Comparison of ENCODE assay signal across 24 cellular contexts in genomic region chr22:48754611-48755331, GRCh38.
A peak's percentile ranks its signal among the peaks of the same experiment; 100 is the strongest.
DNase-seq lines count a peak whose midpoint lies in the region; ATAC-seq and TF ChIP-seq lines count a peak whose summit lies in the region.
"Had no signal": no experiment of that assay in that cellular context is flagged by ENCODE, and none has a peak within 500 bp of the region (broad histone marks: within the 10 kb centered on the region; RNA-seq: fewer than 3 reads in every experiment).

No MANE protein-coding gene starts in this region.

- ATAC-seq in HG02885 (IDR thresholded peaks at IDR 0.05; ENCODE audit: poor library complexity, unreplicated experiment) = no peak
- ATAC-seq: activated naive CD4-positive, alpha-beta T cell treated with anti-CD3 and anti-CD28 coated beads, Interleukin-2, amount 50 U/mL, for 72 hours; activated T-cell treated with anti-CD3 and anti-CD28 coated beads, Interleukin-2, amount 50 U/mL, for 4 hours; CD8-positive, alpha-beta T cell; effector memory CD8-positive, alpha-beta T cell; GM23338; left colon had no signal

- DNase-seq in stimulated activated CD4-positive, alpha-beta T cell treated with anti-CD3 and anti-CD28 coated beads, Interleukin-4, amount 100 ng/mL, for 24 hours = peak; percentile 1
- DNase-seq in stimulated activated CD4-positive, alpha-beta T cell treated with anti-CD3 and anti-CD28 coated beads, Interleukin-2, amount 100 ng/mL, for 48 hours = no peak
- DNase-seq in coronary artery (ENCODE audit: low spot score) (peak; percentile 59), neural crest cell (ENCODE audit: low read depth, low spot score) (peak; percentile 0), ureter (ENCODE audit: low spot score) (peak; percentile 31), cerebellum (ENCODE audit: low spot score) (no peak)
- DNase-seq in stimulated activated CD4-positive, alpha-beta T cell treated with anti-CD3 and anti-CD28 coated beads, Interleukin-4, amount 100 ng/mL, for 1 hour = no peak
- DNase-seq: activated CD4-positive, alpha-beta T cell treated with anti-CD3 and anti-CD28 coated beads, Interleukin-2, amount 50 U/mL, for 4 hours; activated T-cell treated with anti-CD3 and anti-CD28 coated beads, Interleukin-2, amount 50 U/mL, for 4 hours; DMS53; effector memory CD8-positive, alpha-beta T cell; left colon; MV-4-11; NCI-H187; NCI-H2227 treated with DMSO at 0.1 percent for 48 hours; NCI-H82; transverse colon had no signal

- H3K4me1 Mint-ChIP-seq in neural crest cell = peaks cover 5% of the 10 kb centered on the region
- H3K4me1 Mint-ChIP-seq: GM23338 had no signal

- H3K4me3 Mint-ChIP-seq in neural crest cell = no peak overlapping the region
- H3K4me3 Mint-ChIP-seq: activated T-cell treated with anti-CD3 and anti-CD28 coated beads, Interleukin-2, amount 50 U/mL, for 4 hours; CD8-positive, alpha-beta T cell; effector memory CD8-positive, alpha-beta T cell; GM23338; T-helper 1 cell treated with Interleukin-12 subunit alpha and Interleukin-12 subunit beta and Interleukin-4 antibody, amounts not matched to agents 30 μg/mL and 1 μg/mL, for 36 hours had no signal

- no peaks in the 10 kb centered on the region for H3K9me3 Mint-ChIP-seq in neural crest cell
- H3K9me3 Mint-ChIP-seq: activated naive CD4-positive, alpha-beta T cell treated with anti-CD3 and anti-CD28 coated beads, Interleukin-2, amount 50 U/mL, for 72 hours; activated T-cell treated with anti-CD3 and anti-CD28 coated beads, Interleukin-2, amount 50 U/mL, for 4 hours; CD8-positive, alpha-beta T cell; effector memory CD8-positive, alpha-beta T cell; GM23338; T-helper 1 cell treated with Interleukin-12 subunit alpha and Interleukin-12 subunit beta and Interleukin-4 antibody, amounts not matched to agents 30 μg/mL and 1 μg/mL, for 36 hours had no signal

- H3K27me3 Mint-ChIP-seq in neural crest cell (ENCODE audit: low read depth) = peaks cover 3% of the 10 kb centered on the region

- no peak overlapping the region for H3K27ac ChIP-seq in coronary artery
- H3K27ac ChIP-seq: ascending aorta, SJSA1, transverse colon had no signal

- peaks cover 2% of the 10 kb centered on the region for H3K36me3 Mint-ChIP-seq in neural crest cell (ENCODE audit: low read depth)
- H3K36me3 Mint-ChIP-seq: activated naive CD4-positive, alpha-beta T cell treated with anti-CD3 and anti-CD28 coated beads, Interleukin-2, amount 50 U/mL, for 72 hours; CD8-positive, alpha-beta T cell had no signal

- H3K27ac Mint-ChIP-seq in neural crest cell (ENCODE audit: unreplicated experiment) = no peak overlapping the region
- H3K27ac Mint-ChIP-seq: activated naive CD4-positive, alpha-beta T cell treated with anti-CD3 and anti-CD28 coated beads, Interleukin-2, amount 50 U/mL, for 72 hours; CD8-positive, alpha-beta T cell; effector memory CD8-positive, alpha-beta T cell; GM23338; T-helper 1 cell treated with Interleukin-12 subunit alpha and Interleukin-12 subunit beta and Interleukin-4 antibody, amounts not matched to agents 30 μg/mL and 1 μg/mL, for 36 hours had no signal

- no peak overlapping the region for H3K4me3 ChIP-seq in coronary artery
- H3K4me3 ChIP-seq: ascending aorta, GM23338, SJSA1, transverse colon had no signal

- TF ChIP-seq CTCF in coronary artery (IDR thresholded peaks at IDR 0.05) = no peak
- no peak for TF ChIP-seq CTCF in neural crest cell (conservative IDR thresholded peaks at IDR 0.05)

Comparison
In these comparisons a context has a peak if more than half of its experiments do, and no peak if none do; other contexts are left out.
1. DNase-seq: peak in stimulated activated CD4-positive, alpha-beta T cell treated with anti-CD3 and anti-CD28 coated beads, Interleukin-4, amount 100 ng/mL, for 24 hours (single experiment), coronary artery (single experiment), neural crest cell (single experiment) and ureter (single experiment); none in stimulated activated CD4-positive, alpha-beta T cell treated with anti-CD3 and anti-CD28 coated beads, Interleukin-2, amount 100 ng/mL, for 48 hours (0 of 2), stimulated activated CD4-positive, alpha-beta T cell treated with anti-CD3 and anti-CD28 coated beads, Interleukin-4, amount 100 ng/mL, for 1 hour (single experiment) and cerebellum (single experiment).